In genomic region chr5:93357686-93358085, GRCh38 we compare ENCODE assay signal across 20 cellular contexts.
DNase-seq lines count a peak whose midpoint lies in the region; ATAC-seq, FAIRE-seq and TF ChIP-seq lines count a peak whose summit lies in the region.
"Had no signal": no experiment of that assay in that cellular context is flagged by ENCODE, and none has a peak within 500 bp of the region (broad histone marks: within the 10 kb centered on the region; RNA-seq: fewer than 3 reads in every experiment).

No MANE protein-coding gene starts in this region.

- CTCF ChIA-PET in GM12878 (lab: Yijun Ruan, JAX), result no interaction called here

- H2BK120ac ChIP-seq in mesenchymal stem cell (ENCODE audit: low read depth, low read length), result peak overlapping the region; percentile 29

- no peaks in the 10 kb centered on the region for H3K36me3 Mint-ChIP-seq in activated T-cell treated with anti-CD3 and anti-CD28 coated beads, Interleukin-2, amount 50 U/mL, for 4 hours (ENCODE audit: insufficient read depth)
- H3K36me3 Mint-ChIP-seq in activated naive CD4-positive, alpha-beta T cell treated with anti-CD3 and anti-CD28 coated beads, Interleukin-2, amount 50 U/mL, for 72 hours, result no peaks in the 10 kb centered on the region

- H3K18ac ChIP-seq in mesenchymal stem cell (ENCODE audit: low read depth in 1 of 2, low read length in 2 of 2), result peak overlapping the region; percentile 60 to 95

- 0% methylated on average over 1 of the region's 1 CpG for WGBS in GM12878 (ENCODE audit: insufficient coverage, insufficient replicate concordance, low lambda C conversion rate, missing lambda C conversion rate)
- 91% methylated on average over 1 of the region's 1 CpG for WGBS in mesenchymal stem cell

- no peaks in the 10 kb centered on the region for H3K79me1 ChIP-seq in mesenchymal stem cell (replicated peaks; ENCODE audit: low read length, poor library complexity, severe bottlenecking)

- H2BK15ac ChIP-seq in mesenchymal stem cell (ENCODE audit: low read depth, poor library complexity, severe bottlenecking), result peak overlapping the region; percentile 60

- in situ Hi-C loops in GM12878 (cut with MboI), result no loop called here

- no peak overlapping the region for H2AK5ac ChIP-seq in mesenchymal stem cell (ENCODE audit: low read length, severe bottlenecking)

- H2BK5ac ChIP-seq in mesenchymal stem cell (ENCODE audit: low read depth, low read length, poor library complexity, severe bottlenecking), result no peak overlapping the region

- DNase-seq in NB4 (ENCODE audit: low read depth) (peak; percentile 15), GM12878 (ENCODE audit: low read depth, low spot score) (no peak), mesenchymal stem cell (no peak), NCI-H446 (lab: John Stamatoyannopoulos, UW) (no peak), HCEC 1CT (no peak)
- DNase-seq in activated T-cell treated with anti-CD3 and anti-CD28 coated beads, Interleukin-2, amount 50 U/mL, for 4 hours, result no peak
- no peak for DNase-seq in activated naive CD4-positive, alpha-beta T cell treated with anti-CD3 and anti-CD28 coated beads, Interleukin-2, amount 50 U/mL, for 72 hours (ENCODE audit: low spot score in 2 of 2)
- DNase-seq: AML-193, DMS 273 treated with DMSO at 0.1 percent for 48 hours, DND-41, KG1, MV-4-11, NCI-H1436, NCI-H2029, NCI-H345, NCI-H526, Right ventricle myocardium superior had no signal

- H3K4me1 Mint-ChIP-seq in activated T-cell treated with anti-CD3 and anti-CD28 coated beads, Interleukin-2, amount 50 U/mL, for 4 hours (ENCODE audit: low read depth), result no peaks in the 10 kb centered on the region

- SMC1A ChIA-PET in GM12878 (lab: Charles Lee; ENCODE audit: uncharacterized antibody, unreplicated experiment), result no interaction called here

- no peak overlapping the region for H3K4me3 Mint-ChIP-seq in activated T-cell treated with anti-CD3 and anti-CD28 coated beads, Interleukin-2, amount 50 U/mL, for 4 hours

- peak overlapping the region; percentile 86 for H4K91ac ChIP-seq in mesenchymal stem cell (ENCODE audit: low read length)

- H3K4me3 ChIP-seq in NB4 (ENCODE audit: low read depth, low read length) (no peak overlapping the region), GM12878 (no peak overlapping the region), mesenchymal stem cell (ENCODE audit: insufficient read depth in 1 of 2, low read depth in 1 of 2, low read length in 2 of 2) (no peak overlapping the region)
- H3K4me3 ChIP-seq: HAP-1, SK-N-MC had no signal

- RAD21 ChIA-PET in GM12878 (lab: Charles Lee; ENCODE audit: unreplicated experiment), result no interaction called here

- TF ChIP-seq POLR2A in NB4 (IDR thresholded peaks at IDR 0.05; ENCODE audit: extremely low read depth, insufficient read length), result no peak
- no peak for TF ChIP-seq POLR2A in GM12878 (IDR thresholded peaks at IDR 0.05; ENCODE audit: low read depth, low read length)

- H2BK12ac ChIP-seq in mesenchymal stem cell (ENCODE audit: low read length in 2 of 2), result peak overlapping the region; percentile 90 to 99

- no peaks in the 10 kb centered on the region for H3K79me2 ChIP-seq in GM12878 (ENCODE audit: control insufficient read depth, insufficient read depth, low read length)

- no peaks in the 10 kb centered on the region for H3K27me3 Mint-ChIP-seq in activated T-cell treated with anti-CD3 and anti-CD28 coated beads, Interleukin-2, amount 50 U/mL, for 4 hours (ENCODE audit: low read depth)

- H3K4me1 ChIP-seq in GM12878 (ENCODE audit: control insufficient read depth, insufficient read depth, low read length) (no peaks in the 10 kb centered on the region), mesenchymal stem cell (ENCODE audit: control insufficient read depth, insufficient read depth, low read depth, low read length) (peaks cover 2% of the 10 kb centered on the region)
- H3K4me1 ChIP-seq: HAP-1 had no signal

- H3K23ac ChIP-seq in mesenchymal stem cell (ENCODE audit: low read length in 2 of 2), result no peak overlapping the region

- H3K36me3 ChIP-seq in GM12878 (ENCODE audit: control insufficient read depth in 2 of 2, insufficient read depth in 2 of 2, low read length in 1 of 2) (no peaks in the 10 kb centered on the region), mesenchymal stem cell (ENCODE audit: control insufficient read depth in 1 of 2, insufficient read depth in 2 of 2, low read depth in 1 of 2, low read length in 2 of 2) (no peaks in the 10 kb centered on the region)
- H3K36me3 ChIP-seq: HAP-1 had no signal

- H2AFZ ChIP-seq in GM12878 (ENCODE audit: control insufficient read depth, low read depth, low read length) (no peak overlapping the region), mesenchymal stem cell (ENCODE audit: low read depth, low read length) (no peak overlapping the region)

- H3K27me3 ChIP-seq in GM12878 (replicated peaks in 1 of 2; ENCODE audit: control insufficient read depth in 2 of 2, insufficient read depth in 2 of 2, low read length in 1 of 2) (no peaks in the 10 kb centered on the region), mesenchymal stem cell (ENCODE audit: control insufficient read depth in 1 of 2, insufficient read depth in 1 of 2, low read length in 2 of 2) (no peaks in the 10 kb centered on the region)

- peak overlapping the region; percentile 81 for H4K8ac ChIP-seq in mesenchymal stem cell (ENCODE audit: low read length)

- no peak overlapping the region for H3K9ac ChIP-seq in GM12878 (ENCODE audit: control insufficient read depth, insufficient read depth, low read length)
- H3K9ac ChIP-seq in mesenchymal stem cell (ENCODE audit: low read length), result no peak overlapping the region

- H3K4me2 ChIP-seq in GM12878 (ENCODE audit: control insufficient read depth, insufficient read depth) (no peak overlapping the region), mesenchymal stem cell (ENCODE audit: low read length, poor library complexity, severe bottlenecking) (no peak overlapping the region)

- no peaks in the 10 kb centered on the region for H4K20me1 ChIP-seq in GM12878 (ENCODE audit: control insufficient read depth, insufficient read depth)

- H3K9me3 ChIP-seq in GM12878 (replicated peaks; ENCODE audit: control insufficient read depth, insufficient read depth, low read length) (no peaks in the 10 kb centered on the region), mesenchymal stem cell (ENCODE audit: control insufficient read depth, low read length) (no peaks in the 10 kb centered on the region)
- H3K9me3 ChIP-seq: HAP-1 had no signal

- H3K27ac ChIP-seq in GM12878 (ENCODE audit: control insufficient read depth, insufficient read depth), result no peak overlapping the region
- no peak overlapping the region for H3K27ac ChIP-seq in mesenchymal stem cell (ENCODE audit: low read length, poor library complexity, severe bottlenecking)
- H3K27ac ChIP-seq: SK-N-MC had no signal

- no peak overlapping the region for H3K27ac Mint-ChIP-seq in activated naive CD4-positive, alpha-beta T cell treated with anti-CD3 and anti-CD28 coated beads, Interleukin-2, amount 50 U/mL, for 72 hours

- POLR2A ChIA-PET in GM12878 (lab: Charles Lee), result interaction anchor here (0.6 kb wide), 1 partner anchor 15 kb away, joined by 3 read pairs; no protein-coding TSS in a partner anchor

- H3K14ac ChIP-seq in mesenchymal stem cell (ENCODE audit: low read length in 2 of 2), result peak overlapping the region in 1 of 2 experiments; percentile 44

- TF ChIP-seq CTCF in NB4 (IDR thresholded peaks at IDR 0.05; ENCODE audit: low read depth, low read length) (no peak), GM12878 (IDR thresholded peaks at IDR 0.05 in 2 of 3, conservative IDR thresholded peaks at IDR 0.05 in 1 of 3; ENCODE audit: control insufficient read depth in 2 of 3, extremely low read depth in 1 of 3, insufficient read depth in 1 of 3, low read depth in 3 of 3, low read length in 3 of 3) (no peak)

- BruUV-seq in GM12878 (replicated peaks; lab: Mats Ljungman, UMichigan), result no TSS peak

- no peak for TF ChIP-seq RAD21 in GM12878 (IDR thresholded peaks at IDR 0.05; ENCODE audit: insufficient read depth, low read depth, low read length)

- H3K4ac ChIP-seq in mesenchymal stem cell (ENCODE audit: low read depth in 1 of 2, low read length in 2 of 2), result peak overlapping the region in 1 of 2 experiments; percentile 92

- intact Hi-C loops in GM12878 (cut with micrococcal nuclease; ENCODE audit: unreplicated experiment), result no loop called here

- no peak for TF ChIP-seq EP300 in GM12878 (IDR thresholded peaks at IDR 0.05; ENCODE audit: borderline replicate concordance in 1 of 2, control insufficient read depth in 1 of 2, low read depth in 2 of 2, low read length in 2 of 2)

- no peak for FAIRE-seq in GM12878 (lab: Jason Lieb, UNC)
- FAIRE-seq: RCC 7860 had no signal

- peaks cover 3% of the 10 kb centered on the region for H3K9me3 Mint-ChIP-seq in activated T-cell treated with anti-CD3 and anti-CD28 coated beads, Interleukin-2, amount 50 U/mL, for 4 hours
- H3K9me3 Mint-ChIP-seq in activated naive CD4-positive, alpha-beta T cell treated with anti-CD3 and anti-CD28 coated beads, Interleukin-2, amount 50 U/mL, for 72 hours, result peaks cover 8 to 9% of the 10 kb centered on the region in 2 donors

- ATAC-seq in GM12878, result no peak
- no peak for ATAC-seq in activated T-cell treated with anti-CD3 and anti-CD28 coated beads, Interleukin-2, amount 50 U/mL, for 4 hours
- no peak for ATAC-seq in activated naive CD4-positive, alpha-beta T cell treated with anti-CD3 and anti-CD28 coated beads, Interleukin-2, amount 50 U/mL, for 72 hours

TF ChIP-seq in GM12878, 131 proteins besides CTCF, POLR2A, EP300 and RAD21:
- no peak for TF ChIP-seq MXI1 (IDR thresholded peaks at IDR 0.05; ENCODE audit: low read depth, low read length)
- TF ChIP-seq IKZF2 (IDR thresholded peaks at IDR 0.05), result no peak
- peak; percentile 29; the same call in 1 of the 2 replicates for TF ChIP-seq RUNX3 (IDR thresholded peaks at IDR 0.05; ENCODE audit: low read length)
- no peak for TF ChIP-seq USF2 (IDR thresholded peaks at IDR 0.05; ENCODE audit: borderline replicate concordance, low read depth, low read length)
